In genomic region chr7:66921918-66922486, GRCh38 we compare ENCODE assay signal across 1 cellular context.
TF ChIP-seq lines count a peak whose summit lies in the region.

No MANE protein-coding gene starts in this region.

TF ChIP-seq in A549, 52 proteins besides CTCF, POLR2A, EP300 and RAD21 (continued from another document):
- TF ChIP-seq PBX3 (IDR thresholded peaks at IDR 0.05) = no peak
- TF ChIP-seq HOXB5 (CRISPR knock-in tag; IDR thresholded peaks at IDR 0.05) = no peak
- TF ChIP-seq RNF2 (IDR thresholded peaks at IDR 0.05; ENCODE audit: borderline replicate concordance, low read depth) = no peak
- no peak for TF ChIP-seq CBX2 (IDR thresholded peaks at IDR 0.05; ENCODE audit: borderline replicate concordance, low read depth)
